Comparison of ENCODE assay signal across 9 cellular contexts in genomic region chr7:95331004-95331337, GRCh38. TPM values are rescaled to one million over a fixed set of nuclear protein-coding genes. Genes with fewer than 3 reads are reported as not detected.
DNase-seq lines count a peak whose midpoint lies in the region; ATAC-seq and TF ChIP-seq lines count a peak whose summit lies in the region.
"Had no signal": no experiment of that assay in that cellular context is flagged by ENCODE, and none has a peak within 500 bp of the region (broad histone marks: within the 10 kb centered on the region; RNA-seq: fewer than 3 reads in every experiment).

No MANE protein-coding gene starts in this region.

- TF ChIP-seq CTCF in NB4 (IDR thresholded peaks at IDR 0.05; ENCODE audit: low read depth, low read length) (no peak), lower lobe of right lung (IDR thresholded peaks at IDR 0.05) (no peak)

- TF ChIP-seq POLR2A in NB4 (IDR thresholded peaks at IDR 0.05; ENCODE audit: extremely low read depth, insufficient read length): no peak

- ATAC-seq in GM18508 (IDR thresholded peaks at IDR 0.05; ENCODE audit: insufficient read depth, unreplicated experiment) (peak; percentile 29), GM21737 (IDR thresholded peaks at IDR 0.05; ENCODE audit: unreplicated experiment) (peak; percentile 22), lower lobe of right lung (no peak)

- no peaks in the 10 kb centered on the region for H3K9me3 ChIP-seq in lower lobe of right lung

- no peak for DNase-seq in NB4 (ENCODE audit: low read depth)
- DNase-seq in lower lobe of right lung: no peak
- no peak for DNase-seq in pons (ENCODE audit: low spot score)
- no peak for DNase-seq in hippocampal formation (lab: John Stamatoyannopoulos, UW)
- no peak for DNase-seq in NCI-H524 treated with DMSO at 0.1 percent for 48 hours (lab: John Stamatoyannopoulos, UW)
- no peak for DNase-seq in stimulated activated CD4-positive, alpha-beta T cell treated with anti-CD3 and anti-CD28 coated beads, Interleukin-2, amount 100 ng/mL, for 48 hours

- H3K4me1 ChIP-seq in lower lobe of right lung: peaks cover 13% of the 10 kb centered on the region

- peak overlapping the region; percentile 33 for H3K27ac ChIP-seq in lower lobe of right lung

- intact Hi-C loops in lower lobe of right lung (cut with DNase I): no loop called here

- H3K4me3 ChIP-seq in NB4 (ENCODE audit: low read depth, low read length) (peak overlapping the region; percentile 36), lower lobe of right lung (peak overlapping the region; percentile 41)

- H3K27me3 ChIP-seq in lower lobe of right lung (ENCODE audit: low read depth): no peaks in the 10 kb centered on the region

- H3K36me3 ChIP-seq in lower lobe of right lung: no peaks in the 10 kb centered on the region

RNA-seq across cellular contexts. Expression of gene PON1, which starts 6.6 kb away (rescaled TPM):
- 0.24 TPM for total RNA-seq in lower lobe of right lung
- total RNA-seq: temporal lobe had no signal

Comparison
In these comparisons a context has a peak if more than half of its experiments do, and no peak if none do; other contexts are left out.
1. ATAC-seq: peak in GM18508 (single experiment) and GM21737 (single experiment); none in lower lobe of right lung (0 of 2).